In the genomic region with DNA sequence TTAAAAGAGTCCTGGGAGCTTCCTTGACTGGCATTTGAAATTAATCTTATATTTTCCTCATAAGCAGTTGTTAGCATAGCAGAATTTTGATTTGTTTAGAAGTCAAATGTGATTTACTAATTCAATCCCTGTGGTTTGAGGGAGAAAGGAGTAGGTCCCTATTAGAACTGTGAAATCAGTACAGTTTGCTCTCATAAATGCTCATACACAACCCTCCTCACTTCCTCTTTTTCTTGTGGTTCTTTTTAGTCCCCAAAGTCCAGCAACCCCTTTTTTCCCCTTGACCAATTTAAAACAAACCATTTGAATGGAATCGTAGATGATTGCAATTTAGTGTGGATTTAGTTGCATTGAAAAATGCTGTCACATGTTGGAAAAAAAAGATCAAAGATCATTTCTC, we compare ENCODE assay signal across 22 cellular contexts. TPM values are rescaled to one million over a fixed set of nuclear protein-coding genes. Genes with fewer than 3 reads are reported as not detected.
A peak's percentile ranks its signal among the peaks of the same experiment; 100 is the strongest.
DNase-seq lines count a peak whose midpoint lies in the region; ATAC-seq and TF ChIP-seq lines count a peak whose summit lies in the region.
"Had no signal": no experiment of that assay in that cellular context is flagged by ENCODE, and none has a peak within 500 bp of the region (broad histone marks: within the 10 kb centered on the region; RNA-seq: fewer than 3 reads in every experiment).

No MANE protein-coding gene starts in this region.

- intact Hi-C loops in psoas muscle (cut with DNase I) = no loop called here

- CTCF ChIA-PET in CD8-positive, alpha-beta memory T cell (lab: Charles Lee) = interaction anchor here (1.8 to 2.1 kb wide), 2 partner anchors 9 to 23 kb away, joined by 4 to 5 read pairs; a partner anchor contains a TSS

- POLR2A ChIA-PET in CD8-positive, alpha-beta memory T cell (lab: Charles Lee) = no interaction called here

- H3K4me3 Mint-ChIP-seq in CD8-positive, alpha-beta memory T cell = no peak overlapping the region
- H3K4me3 Mint-ChIP-seq in immature natural killer cell = no peak overlapping the region
- H3K4me3 Mint-ChIP-seq: activated CD4-positive, alpha-beta T cell treated with anti-CD3 and anti-CD28 coated beads, Interleukin-2, amount 10 ng/mL, durations not matched to agents 24 days and 14 days; naive thymus-derived CD8-positive, alpha-beta T cell; T-helper 2 cell treated with Interferon-gamma antibody and Interleukin-4, amounts not matched to agents 5 μg/mL and 100 μg/mL, for 36 hours had no signal

- no peak for DNase-seq in psoas muscle
- DNase-seq in CD8-positive, alpha-beta memory T cell = no peak
- DNase-seq in occipital lobe (lab: John Stamatoyannopoulos, UW) = no peak
- no peak for DNase-seq in immature natural killer cell
- DNase-seq: activated CD4-positive, alpha-beta T cell treated with anti-CD3 and anti-CD28 coated beads, Interleukin-2, amount 10 ng/mL, durations not matched to agents 24 days and 14 days; anterior cingulate cortex; hippocampal formation; naive thymus-derived CD8-positive, alpha-beta T cell; NCI-H1694 treated with DMSO at 0.1 percent for 48 hours; NCI-H526 treated with DMSO at 0.1 percent for 48 hours; retina; RPMI8226; stimulated activated CD4-positive, alpha-beta T cell treated with anti-CD3 and anti-CD28 coated beads, Interleukin-1b, Interleukin-23, amount 100 ng/mL, for 48 hours; transverse colon had no signal

- H3K9me3 Mint-ChIP-seq in CD8-positive, alpha-beta memory T cell = peaks cover 0 to 10% (median 4%) of the 10 kb centered on the region in 5 donors
- peaks cover 0 to 4% (median 0%) of the 10 kb centered on the region in 6 donors for H3K9me3 Mint-ChIP-seq in immature natural killer cell

- H3K27me3 ChIP-seq in psoas muscle (ENCODE audit: insufficient read depth in 3 of 3, low read length in 2 of 3) = no peaks in the 10 kb centered on the region
- H3K27me3 ChIP-seq in CD8-positive, alpha-beta memory T cell (ENCODE audit: insufficient read depth, low read length, poor library complexity, severe bottlenecking) = no peaks in the 10 kb centered on the region
- H3K27me3 ChIP-seq: transverse colon had no signal

- no peak overlapping the region for H3K4me3 ChIP-seq in psoas muscle
- H3K4me3 ChIP-seq in CD8-positive, alpha-beta memory T cell (ENCODE audit: low read length) = no peak overlapping the region
- H3K4me3 ChIP-seq: transverse colon had no signal

- peaks cover 6 to 28% (median 15%) of the 10 kb centered on the region in 3 donors for H3K36me3 Mint-ChIP-seq in CD8-positive, alpha-beta memory T cell
- peaks cover 4 to 71% (median 28%) of the 10 kb centered on the region in 3 donors for H3K36me3 Mint-ChIP-seq in immature natural killer cell

- no peaks in the 10 kb centered on the region for H3K9me3 ChIP-seq in psoas muscle
- no peaks in the 10 kb centered on the region for H3K9me3 ChIP-seq in CD8-positive, alpha-beta memory T cell (ENCODE audit: low read length)

- H3K4me1 Mint-ChIP-seq in CD8-positive, alpha-beta memory T cell = peaks cover 10 to 16% (median 12%) of the 10 kb centered on the region in 3 donors
- H3K4me1 Mint-ChIP-seq in immature natural killer cell = peaks cover 13 to 17% of the 10 kb centered on the region in 2 donors

- no peak overlapping the region for H3K27ac ChIP-seq in psoas muscle
- no peak overlapping the region for H3K27ac ChIP-seq in CD8-positive, alpha-beta memory T cell (ENCODE audit: low read depth, low read length)
- H3K27ac ChIP-seq: transverse colon had no signal

- no peaks in the 10 kb centered on the region for H3K4me1 ChIP-seq in psoas muscle
- peaks cover 12% of the 10 kb centered on the region for H3K4me1 ChIP-seq in CD8-positive, alpha-beta memory T cell (ENCODE audit: insufficient read depth, low read length)
- H3K4me1 ChIP-seq: transverse colon had no signal

- H3K27ac Mint-ChIP-seq in CD8-positive, alpha-beta memory T cell = peak overlapping the region in 1 of 8 donors; percentile 65
- no peak overlapping the region for H3K27ac Mint-ChIP-seq in immature natural killer cell
- H3K27ac Mint-ChIP-seq: activated CD4-positive, alpha-beta T cell treated with anti-CD3 and anti-CD28 coated beads, Interleukin-2, amount 10 ng/mL, durations not matched to agents 24 days and 14 days; naive thymus-derived CD8-positive, alpha-beta T cell; T-helper 2 cell treated with Interferon-gamma antibody and Interleukin-4, amounts not matched to agents 5 μg/mL and 100 μg/mL, for 36 hours had no signal

- 56 to 67% (median 63%) methylated on average over 1 of the region's 1 CpG for WGBS in psoas muscle, 3 donors

- TF ChIP-seq CTCF in psoas muscle (IDR thresholded peaks at IDR 0.05) = no peak

- H3K36me3 ChIP-seq in psoas muscle (ENCODE audit: insufficient read depth in 1 of 2, low read depth in 1 of 2) = no peaks in the 10 kb centered on the region
- no peaks in the 10 kb centered on the region for H3K36me3 ChIP-seq in CD8-positive, alpha-beta memory T cell (ENCODE audit: insufficient read depth, low read length)
- H3K36me3 ChIP-seq: transverse colon had no signal

- no peaks in the 10 kb centered on the region for H3K27me3 Mint-ChIP-seq in CD8-positive, alpha-beta memory T cell
- peaks cover 0 to 2% (median 1%) of the 10 kb centered on the region in 3 donors for H3K27me3 Mint-ChIP-seq in immature natural killer cell (ENCODE audit: low read depth in 3 of 3)
- H3K27me3 Mint-ChIP-seq: activated CD4-positive, alpha-beta T cell treated with anti-CD3 and anti-CD28 coated beads, Interleukin-2, amount 10 ng/mL, durations not matched to agents 24 days and 14 days; IgD-negative memory B cell; naive thymus-derived CD8-positive, alpha-beta T cell had no signal

- peak; percentile 63 for ATAC-seq in GM18505 (IDR thresholded peaks at IDR 0.05; ENCODE audit: unreplicated experiment)
- ATAC-seq in GM19463 (IDR thresholded peaks at IDR 0.05; ENCODE audit: unreplicated experiment) = peak; percentile 53
- peak; percentile 73 for ATAC-seq in HG02870 (IDR thresholded peaks at IDR 0.05; ENCODE audit: unreplicated experiment)
- peak; percentile 63 for ATAC-seq in HG03571 (IDR thresholded peaks at IDR 0.05; ENCODE audit: unreplicated experiment)
- ATAC-seq in psoas muscle = no peak
- ATAC-seq: esophagus mucosa; left lobe of liver; naive thymus-derived CD8-positive, alpha-beta T cell had no signal

- TF ChIP-seq POLR2A in GM18505 (IDR thresholded peaks at IDR 0.05; ENCODE audit: borderline replicate concordance, extremely low read depth, insufficient read depth, insufficient read length) = no peak

RNA-seq across cellular contexts. Expression of a gene that starts 9.2 kb away (rescaled TPM):
- 1 to 10 TPM; 3.3 to 6.8 (median 4.0) TPM for total RNA-seq in psoas muscle
- 1 to 10 TPM; 3.3 to 5.0 (median 4.3) TPM for polyA plus RNA-seq in psoas muscle
- 1 to 10 TPM; 6.6 to 7.6 TPM for total RNA-seq in CD8-positive, alpha-beta memory T cell
- 29.8 TPM for polyA plus RNA-seq in CD8-positive, alpha-beta memory T cell
- 57.1 TPM for total RNA-seq in occipital lobe
- polyA plus RNA-seq in immature natural killer cell = 10 to 100 TPM in 2 of 3 donors, 1 to 10 TPM in 1; 3.0 to 15.9 (median 14.3) TPM

RNA-seq across cellular contexts. Expression of a gene that starts 20.2 kb away (rescaled TPM):
- total RNA-seq in psoas muscle = 1 to 10 TPM; 2.5 to 5.6 (median 4.0) TPM
- polyA plus RNA-seq in psoas muscle = 1 to 10 TPM in 2 of 3 donors, under 1 TPM in 1; 0.91 to 1.9 (median 1.6) TPM
- total RNA-seq in CD8-positive, alpha-beta memory T cell = 1 to 10 TPM; 1.4 to 2.3 TPM
- polyA plus RNA-seq in CD8-positive, alpha-beta memory T cell = 12.7 TPM
- 27.5 TPM for total RNA-seq in occipital lobe
- polyA plus RNA-seq in immature natural killer cell = 1 to 10 TPM in 2 of 3 donors, under 1 TPM in 1; 0.59 to 6.0 (median 4.6) TPM

Comparison
In these comparisons a context has a peak if more than half of its experiments do, and no peak if none do; other contexts are left out.
1. ATAC-seq: peak in GM18505 (single experiment), GM19463 (single experiment), HG02870 (single experiment) and HG03571 (single experiment); none in psoas muscle (0 of 4).